Comparison of ENCODE assay signal across 15 cellular contexts in genomic region chr2:36360063-36360462, GRCh38. TPM values are rescaled to one million over a fixed set of nuclear protein-coding genes. Genes with fewer than 3 reads are reported as not detected.
DNase-seq lines count a peak whose midpoint lies in the region; ATAC-seq and TF ChIP-seq lines count a peak whose summit lies in the region.
"Had no signal": no experiment of that assay in that cellular context is flagged by ENCODE, and none has a peak within 500 bp of the region (broad histone marks: within the 10 kb centered on the region; RNA-seq: fewer than 3 reads in every experiment).

No MANE protein-coding gene starts in this region.

- H3K27ac Mint-ChIP-seq in endothelial cell (ENCODE audit: unreplicated experiment) (no peak overlapping the region), neural progenitor cell (no peak overlapping the region)
- no peak overlapping the region for H3K27ac Mint-ChIP-seq in activated naive CD4-positive, alpha-beta T cell treated with anti-CD3 and anti-CD28 coated beads, Interleukin-2, amount 10 ng/mL, durations not matched to agents 7 days and 5 days
- H3K27ac Mint-ChIP-seq: activated naive CD4-positive, alpha-beta T cell treated with anti-CD3 and anti-CD28 coated beads, Interleukin-2, amount 50 U/mL, for 72 hours had no signal

- BruUV-seq in PC-3 (replicated peaks; lab: Mats Ljungman, UMichigan): no TSS peak

- DNase-seq in AG04449 (ENCODE audit: low read depth, low spot score) (no peak), PC-3 (peak; percentile 56), endothelial cell (ENCODE audit: low spot score) (no peak), neural progenitor cell (ENCODE audit: low spot score) (no peak), NCI-H2081 treated with DMSO at 0.1 percent for 48 hours (lab: John Stamatoyannopoulos, UW) (no peak), globus pallidus (ENCODE audit: low spot score) (no peak)
- no peak for DNase-seq in activated naive CD4-positive, alpha-beta T cell treated with anti-CD3 and anti-CD28 coated beads, Interleukin-2, amount 10 ng/mL, durations not matched to agents 7 days and 5 days
- DNase-seq: activated CD4-positive, CD25-positive, alpha-beta regulatory T cell; activated CD8-positive, alpha-beta memory T cell treated with anti-CD3 and anti-CD28 coated beads, Interleukin-2, amount 50 U/mL, for 48 hours; DMS 273 treated with DMSO at 0.1 percent for 48 hours; NCI-H524 treated with DMSO at 0.1 percent for 48 hours; stimulated activated naive CD8-positive, alpha-beta T cell treated with anti-CD3 and anti-CD28 coated beads, Interleukin-15, Interleukin-2, amounts not matched to agents 100 U/mL and 50 U/mL, for 24 hours had no signal

- H2AFZ ChIP-seq in PC-3 (ENCODE audit: low read length): no peak overlapping the region
- H2AFZ ChIP-seq in neural progenitor cell (replicated peaks): no peak overlapping the region

- TF ChIP-seq CTCF in AG04449 (IDR thresholded peaks at IDR 0.05; ENCODE audit: insufficient read depth, low read length, missing control alignments) (no peak), PC-3 (conservative IDR thresholded peaks at IDR 0.05; ENCODE audit: low read depth, low read length) (no peak), endothelial cell (IDR thresholded peaks at IDR 0.05; ENCODE audit: unreplicated experiment) (no peak), neural progenitor cell (IDR thresholded peaks at IDR 0.05) (no peak)

- peaks cover 44% of the 10 kb centered on the region for H3K36me3 Mint-ChIP-seq in endothelial cell (ENCODE audit: low read depth, unreplicated experiment)
- H3K36me3 Mint-ChIP-seq in neural progenitor cell: no peaks in the 10 kb centered on the region
- no peaks in the 10 kb centered on the region for H3K36me3 Mint-ChIP-seq in activated naive CD4-positive, alpha-beta T cell treated with anti-CD3 and anti-CD28 coated beads, Interleukin-2, amount 10 ng/mL, durations not matched to agents 7 days and 5 days

- peak overlapping the region; percentile 30 for H3K27ac ChIP-seq in PC-3 (ENCODE audit: low read length)
- H3K27ac ChIP-seq in neural progenitor cell: no peak overlapping the region

- no peaks in the 10 kb centered on the region for H3K27me3 ChIP-seq in PC-3 (ENCODE audit: low read length)
- H3K27me3 ChIP-seq in neural progenitor cell: no peaks in the 10 kb centered on the region

- H3K9me3 Mint-ChIP-seq in endothelial cell (ENCODE audit: unreplicated experiment) (no peaks in the 10 kb centered on the region), neural progenitor cell (no peaks in the 10 kb centered on the region)
- no peaks in the 10 kb centered on the region for H3K9me3 Mint-ChIP-seq in activated naive CD4-positive, alpha-beta T cell treated with anti-CD3 and anti-CD28 coated beads, Interleukin-2, amount 10 ng/mL, durations not matched to agents 7 days and 5 days
- H3K9me3 Mint-ChIP-seq: activated naive CD4-positive, alpha-beta T cell treated with anti-CD3 and anti-CD28 coated beads, Interleukin-2, amount 50 U/mL, for 72 hours; neural crest cell had no signal

- H3K27me3 Mint-ChIP-seq in endothelial cell (ENCODE audit: unreplicated experiment): peaks cover 12% of the 10 kb centered on the region
- H3K27me3 Mint-ChIP-seq in neural progenitor cell (ENCODE audit: insufficient read depth, low read depth): peaks cover 2% of the 10 kb centered on the region
- H3K27me3 Mint-ChIP-seq in activated naive CD4-positive, alpha-beta T cell treated with anti-CD3 and anti-CD28 coated beads, Interleukin-2, amount 10 ng/mL, durations not matched to agents 7 days and 5 days: peaks cover 63% of the 10 kb centered on the region

- H3K79me2 ChIP-seq in PC-3 (ENCODE audit: low read length): peaks cover 92% of the 10 kb centered on the region
- peaks cover 84% of the 10 kb centered on the region for H3K79me2 ChIP-seq in neural progenitor cell (ENCODE audit: low read depth)

- POLR2A ChIA-PET in AG04449 (lab: Yijun Ruan, JAX): interaction anchor here (0.9 kb wide), 1 partner anchor 126 kb away, joined by 3 read pairs; no protein-coding TSS in a partner anchor
- POLR2A ChIA-PET in PC-3 (lab: Charles Lee; ENCODE audit: unreplicated experiment): no interaction called here

- H4K20me1 ChIP-seq in PC-3 (ENCODE audit: low read length) (peaks cover 62% of the 10 kb centered on the region), neural progenitor cell (ENCODE audit: low read depth) (peaks cover 40% of the 10 kb centered on the region)

- H3K9me2 ChIP-seq in PC-3 (replicated peaks; ENCODE audit: low read length): no peaks in the 10 kb centered on the region

- H3K4me1 Mint-ChIP-seq in endothelial cell (ENCODE audit: unreplicated experiment) (peaks cover 62% of the 10 kb centered on the region), neural progenitor cell (peaks cover 56% of the 10 kb centered on the region)
- H3K4me1 Mint-ChIP-seq in activated naive CD4-positive, alpha-beta T cell treated with anti-CD3 and anti-CD28 coated beads, Interleukin-2, amount 10 ng/mL, durations not matched to agents 7 days and 5 days: peaks cover 21% of the 10 kb centered on the region

- peak overlapping the region; percentile 93 for H3K4me2 ChIP-seq in PC-3 (ENCODE audit: low read length)
- no peak overlapping the region for H3K4me2 ChIP-seq in neural progenitor cell

- H3K4me3 ChIP-seq in AG04449 (ENCODE audit: low read depth, low read length) (peak overlapping the region; percentile 72), PC-3 (ENCODE audit: low read length) (peak overlapping the region; percentile 90), neural progenitor cell (no peak overlapping the region)

- H3K4me1 ChIP-seq in PC-3 (ENCODE audit: insufficient read depth, low read length) (peaks cover 38% of the 10 kb centered on the region), neural progenitor cell (peaks cover 58% of the 10 kb centered on the region)

- no peak for ATAC-seq in PC-3
- ATAC-seq in HG03442 (IDR thresholded peaks at IDR 0.05; ENCODE audit: unreplicated experiment): no peak
- ATAC-seq: activated naive CD4-positive, alpha-beta T cell treated with anti-CD3 and anti-CD28 coated beads, Interleukin-2, amount 50 U/mL, for 72 hours; stimulated activated naive CD8-positive, alpha-beta T cell treated with anti-CD3 and anti-CD28 coated beads, Interleukin-15, Interleukin-2, amounts not matched to agents 100 U/mL and 50 U/mL, for 24 hours had no signal

- H3K9ac ChIP-seq in PC-3 (ENCODE audit: low read length): peak overlapping the region; percentile 96
- H3K9ac ChIP-seq in neural progenitor cell: no peak overlapping the region

- H3K4me3 Mint-ChIP-seq in endothelial cell (ENCODE audit: unreplicated experiment) (peak overlapping the region; percentile 81), neural progenitor cell (peak overlapping the region; percentile 17)
- no peak overlapping the region for H3K4me3 Mint-ChIP-seq in activated naive CD4-positive, alpha-beta T cell treated with anti-CD3 and anti-CD28 coated beads, Interleukin-2, amount 10 ng/mL, durations not matched to agents 7 days and 5 days
- H3K4me3 Mint-ChIP-seq: neural crest cell had no signal

- H3K36me3 ChIP-seq in PC-3 (ENCODE audit: low read depth, low read length) (peaks cover 7% of the 10 kb centered on the region; the same call in 1 of the 2 replicates), neural progenitor cell (no peaks in the 10 kb centered on the region)

- intact Hi-C loops in PC-3 (cut with micrococcal nuclease): no loop called here

- H3K9me3 ChIP-seq in PC-3 (ENCODE audit: low read length): no peaks in the 10 kb centered on the region
- no peaks in the 10 kb centered on the region for H3K9me3 ChIP-seq in neural progenitor cell (ENCODE audit: low read depth)

- no peaks in the 10 kb centered on the region for H3F3A ChIP-seq in PC-3 (ENCODE audit: low read length, unreplicated experiment)
- peaks cover 19% of the 10 kb centered on the region for H3F3A ChIP-seq in neural progenitor cell (ENCODE audit: low read depth)

- CTCF ChIA-PET in AG04449 (lab: Yijun Ruan, JAX): interaction anchor here (0.7 to 1.6 kb wide), 9 partner anchors 9 to 421 kb away, joined by 3 to 4 read pairs (median 3); no protein-coding TSS in a partner anchor
- CTCF ChIA-PET in PC-3 (lab: Charles Lee): no interaction called here
- CTCF ChIA-PET in activated naive CD4-positive, alpha-beta T cell treated with anti-CD3 and anti-CD28 coated beads, Interleukin-2, amount 10 ng/mL, durations not matched to agents 7 days and 5 days (lab: Charles Lee): interaction anchor here (1.0 kb wide), 1 partner anchor 7 kb away, joined by 3 read pairs; no protein-coding TSS in a partner anchor

RNA-seq across cellular contexts. Expression of gene CRIM1, which starts 4.5 kb away (rescaled TPM):
- total RNA-seq in PC-3 (2014; rRNA removed) (70.7 and 85.7 TPM in 2 replicates), endothelial cell (ENCODE audit: unreplicated experiment) (246 TPM), neural progenitor cell (ENCODE audit: low replicate concordance) (4.9 and 10.2 TPM in 2 replicates)
